ENCODE assay signal across 29 cellular contexts in genomic region chr9:12801663-12802062, GRCh38. TPM values are rescaled to one million over a fixed set of nuclear protein-coding genes. Genes with fewer than 3 reads are reported as not detected.
"Had no signal": no experiment of that assay in that cellular context is flagged by ENCODE, and none has a peak within 500 bp of the region (broad histone marks: within the 10 kb centered on the region; RNA-seq: fewer than 3 reads in every experiment).

No MANE protein-coding gene starts in this region.

- H3K4me3 ChIP-seq: heart left ventricle, pancreas, psoas muscle, sigmoid colon, smooth muscle cell, stomach, thyroid gland, upper lobe of left lung had no signal

- H3K9me3 Mint-ChIP-seq: activated T-helper 1 cell treated with anti-CD3 and anti-CD28 coated beads, Interleukin-12 subunit alpha, Interleukin-12 subunit beta, Interleukin-2, Interleukin-4 antibody, amounts not matched to agents 30 ng/mL and 10 ng/mL and 1 ng/mL, durations not matched to agents 14 hours and 24 hours and 36 hours; endodermal cell; mesothelial cell of epicardium; stimulated activated naive B cell treated with anti-CD40 and anti-IgM and Interleukin-4, amounts not matched to agents 10 μg/mL and 1 μg/mL and 100 μg/mL, for 72 hours had no signal

- H3K27me3 ChIP-seq: heart left ventricle, pancreas, sigmoid colon, stomach, thyroid gland, upper lobe of left lung had no signal

- H3K9me3 ChIP-seq: heart left ventricle, pancreas, psoas muscle, sigmoid colon, stomach, thyroid gland, upper lobe of left lung had no signal

- H3K4me1 ChIP-seq: pancreas, psoas muscle, thyroid gland had no signal

- FAIRE-seq: kidney had no signal

- H3K4me3 Mint-ChIP-seq: activated naive CD4-positive, alpha-beta T cell treated with anti-CD3 and anti-CD28 coated beads, Interleukin-2, amount 10 ng/mL, durations not matched to agents 7 days and 5 days; activated T-helper 1 cell treated with anti-CD3 and anti-CD28 coated beads, Interleukin-12 subunit alpha, Interleukin-12 subunit beta, Interleukin-2, Interleukin-4 antibody, amounts not matched to agents 30 ng/mL and 10 ng/mL and 1 ng/mL, durations not matched to agents 14 hours and 24 hours and 36 hours; endodermal cell; immature natural killer cell; mesothelial cell of epicardium; naive B cell; stimulated activated naive B cell treated with anti-CD40 and anti-IgM and Interleukin-4, amounts not matched to agents 10 μg/mL and 1 μg/mL and 100 μg/mL, for 72 hours; T-helper 1 cell treated with Interleukin-12 subunit alpha and Interleukin-12 subunit beta and Interleukin-4 antibody, amounts not matched to agents 30 μg/mL and 1 μg/mL, for 36 hours had no signal

- H3K27ac ChIP-seq: pancreas, psoas muscle, thyroid gland, VCaP had no signal

- DNase-seq: activated CD4-positive, alpha-beta T cell treated with anti-CD3 and anti-CD28 coated beads for 4 hours; activated CD4-positive, alpha-beta T cell treated with anti-CD3 and anti-CD28 coated beads, Interleukin-2, amount 50 U/mL, for 4 hours; activated gamma-delta T cell; activated naive CD4-positive, alpha-beta T cell treated with anti-CD3 and anti-CD28 coated beads, Interleukin-2, amount 10 ng/mL, durations not matched to agents 7 days and 5 days; amniotic stem cell; caudate nucleus; endodermal cell; erythroblast; heart left ventricle; hypothalamus; immature natural killer cell; kidney; left colon; naive B cell; pancreas; psoas muscle; sigmoid colon; stimulated activated CD4-positive, alpha-beta T cell treated with anti-CD3 and anti-CD28 coated beads, Interleukin-15, amount 100 ng/mL, for 24 hours; stimulated activated CD4-positive, alpha-beta T cell treated with anti-CD3 and anti-CD28 coated beads, Interleukin-2, amount 100 ng/mL, for 24 hours; stimulated activated naive B cell treated with anti-CD40 and anti-IgM and Interleukin-4, amounts not matched to agents 10 μg/mL and 1 μg/mL and 100 μg/mL, for 72 hours; stomach; T-helper 9 cell; thyroid gland; upper lobe of left lung had no signal

- H3K4me1 Mint-ChIP-seq: activated naive CD4-positive, alpha-beta T cell treated with anti-CD3 and anti-CD28 coated beads, Interleukin-2, amount 10 ng/mL, durations not matched to agents 7 days and 5 days; endodermal cell; immature natural killer cell; naive B cell; stimulated activated naive B cell treated with anti-CD40 and anti-IgM and Interleukin-4, amounts not matched to agents 10 μg/mL and 1 μg/mL and 100 μg/mL, for 72 hours had no signal

- H3K36me3 Mint-ChIP-seq: activated naive CD4-positive, alpha-beta T cell treated with anti-CD3 and anti-CD28 coated beads, Interleukin-2, amount 10 ng/mL, durations not matched to agents 7 days and 5 days; immature natural killer cell; naive B cell; stimulated activated naive B cell treated with anti-CD40 and anti-IgM and Interleukin-4, amounts not matched to agents 10 μg/mL and 1 μg/mL and 100 μg/mL, for 72 hours had no signal

- ATAC-seq: heart left ventricle; left colon; pancreas; psoas muscle; stimulated activated naive B cell treated with anti-CD40 and anti-IgM and Interleukin-4, amounts not matched to agents 10 μg/mL and 1 μg/mL and 100 μg/mL, for 72 hours had no signal

- H3K4me2 ChIP-seq: smooth muscle cell had no signal

- H3K27ac Mint-ChIP-seq: activated naive CD4-positive, alpha-beta T cell treated with anti-CD3 and anti-CD28 coated beads, Interleukin-2, amount 10 ng/mL, durations not matched to agents 7 days and 5 days; activated T-helper 1 cell treated with anti-CD3 and anti-CD28 coated beads, Interleukin-12 subunit alpha, Interleukin-12 subunit beta, Interleukin-2, Interleukin-4 antibody, amounts not matched to agents 30 ng/mL and 10 ng/mL and 1 ng/mL, durations not matched to agents 14 hours and 24 hours and 36 hours; endodermal cell; immature natural killer cell; naive B cell; stimulated activated naive B cell treated with anti-CD40 and anti-IgM and Interleukin-4, amounts not matched to agents 10 μg/mL and 1 μg/mL and 100 μg/mL, for 72 hours; T-helper 1 cell treated with Interleukin-12 subunit alpha and Interleukin-12 subunit beta and Interleukin-4 antibody, amounts not matched to agents 30 μg/mL and 1 μg/mL, for 36 hours had no signal

- H3K27me3 Mint-ChIP-seq: activated naive CD4-positive, alpha-beta T cell treated with anti-CD3 and anti-CD28 coated beads, Interleukin-2, amount 10 ng/mL, durations not matched to agents 7 days and 5 days; naive B cell; stimulated activated naive B cell treated with anti-CD40 and anti-IgM and Interleukin-4, amounts not matched to agents 10 μg/mL and 1 μg/mL and 100 μg/mL, for 72 hours had no signal

- H3K36me3 ChIP-seq: heart left ventricle, pancreas, sigmoid colon, stomach, thyroid gland, upper lobe of left lung had no signal

RNA-seq across cellular contexts. Expression of gene LURAP1L, which starts 26.8 kb away (rescaled TPM):
- total RNA-seq: activated T-helper 1 cell treated with anti-CD3 and anti-CD28 coated beads, Interleukin-12 subunit alpha, Interleukin-12 subunit beta, Interleukin-2, Interleukin-4 antibody, amounts not matched to agents 30 ng/mL and 10 ng/mL and 1 ng/mL, durations not matched to agents 14 hours and 24 hours and 36 hours had no signal
- polyA plus RNA-seq: immature natural killer cell had no signal
